ENCODE assay signal across 1 cellular context in genomic region chr2:152627010-152627957, GRCh38.
TF ChIP-seq lines count a peak whose summit lies in the region.

No MANE protein-coding gene starts in this region.

TF ChIP-seq in SK-N-SH, 30 proteins besides CTCF, POLR2A, EP300 and RAD21 (continued from another document):
- TF ChIP-seq, protein P1, sequence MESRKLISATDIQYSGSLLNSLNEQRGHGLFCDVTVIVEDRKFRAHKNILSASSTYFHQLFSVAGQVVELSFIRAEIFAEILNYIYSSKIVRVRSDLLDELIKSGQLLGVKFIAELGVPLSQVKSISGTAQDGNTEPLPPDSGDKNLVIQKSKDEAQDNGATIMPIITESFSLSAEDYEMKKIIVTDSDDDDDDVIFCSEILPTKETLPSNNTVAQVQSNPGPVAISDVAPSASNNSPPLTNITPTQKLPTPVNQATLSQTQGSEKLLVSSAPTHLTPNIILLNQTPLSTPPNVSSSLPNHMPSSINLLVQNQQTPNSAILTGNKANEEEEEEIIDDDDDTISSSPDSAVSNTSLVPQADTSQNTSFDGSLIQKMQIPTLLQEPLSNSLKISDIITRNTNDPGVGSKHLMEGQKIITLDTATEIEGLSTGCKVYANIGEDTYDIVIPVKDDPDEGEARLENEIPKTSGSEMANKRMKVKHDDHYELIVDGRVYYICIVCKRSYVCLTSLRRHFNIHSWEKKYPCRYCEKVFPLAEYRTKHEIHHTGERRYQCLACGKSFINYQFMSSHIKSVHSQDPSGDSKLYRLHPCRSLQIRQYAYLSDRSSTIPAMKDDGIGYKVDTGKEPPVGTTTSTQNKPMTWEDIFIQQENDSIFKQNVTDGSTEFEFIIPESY (IDR thresholded peaks at IDR 0.05; ENCODE audit: borderline replicate concordance, low read depth): no peak
- TF ChIP-seq, protein P2, sequence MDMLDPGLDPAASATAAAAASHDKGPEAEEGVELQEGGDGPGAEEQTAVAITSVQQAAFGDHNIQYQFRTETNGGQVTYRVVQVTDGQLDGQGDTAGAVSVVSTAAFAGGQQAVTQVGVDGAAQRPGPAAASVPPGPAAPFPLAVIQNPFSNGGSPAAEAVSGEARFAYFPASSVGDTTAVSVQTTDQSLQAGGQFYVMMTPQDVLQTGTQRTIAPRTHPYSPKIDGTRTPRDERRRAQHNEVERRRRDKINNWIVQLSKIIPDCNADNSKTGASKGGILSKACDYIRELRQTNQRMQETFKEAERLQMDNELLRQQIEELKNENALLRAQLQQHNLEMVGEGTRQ (IDR thresholded peaks at IDR 0.05; ENCODE audit: borderline replicate concordance, low read depth, low read length): no peak
- TF ChIP-seq NRF1 (IDR thresholded peaks at IDR 0.05; ENCODE audit: low read depth, low read length) (no peak), JUND (IDR thresholded peaks at IDR 0.05) (no peak)
TF ChIP-seq in SK-N-SH: peak in this region for 2.
